In genomic region chr5:10789021-10789420, GRCh38 we compare ENCODE assay signal across 9 cellular contexts. TPM values are rescaled to one million over a fixed set of nuclear protein-coding genes. Genes with fewer than 3 reads are reported as not detected.
A peak's percentile ranks its signal among the peaks of the same experiment; 100 is the strongest.
DNase-seq lines count a peak whose midpoint lies in the region; ATAC-seq and TF ChIP-seq lines count a peak whose summit lies in the region.
"Had no signal": no experiment of that assay in that cellular context is flagged by ENCODE, and none has a peak within 500 bp of the region (broad histone marks: within the 10 kb centered on the region; RNA-seq: fewer than 3 reads in every experiment).

No MANE protein-coding gene starts in this region.

- H3K4me3 ChIP-seq in fibroblast of the aortic adventitia (ENCODE audit: low read depth, low read length), result no peak overlapping the region

- TF ChIP-seq CTCF in fibroblast of the aortic adventitia (IDR thresholded peaks at IDR 0.05; ENCODE audit: insufficient read depth, low read length), result no peak

- ATAC-seq in GM19324 (IDR thresholded peaks at IDR 0.05; ENCODE audit: low FRiP score, unreplicated experiment), result no peak
- no peak for ATAC-seq in HG02759 (IDR thresholded peaks at IDR 0.05; ENCODE audit: unreplicated experiment)
- ATAC-seq in HG03342 (IDR thresholded peaks at IDR 0.05; ENCODE audit: unreplicated experiment), result no peak

- intact Hi-C loops in posterior vena cava (cut with DNase I), result loop anchor here in 1 of 2 donors (10.0 kb wide), 1 partner anchor 1204 kb away; no protein-coding TSS in a partner anchor

- peak; percentile 61 for DNase-seq in Ammon's horn (ENCODE audit: low spot score)
- DNase-seq in RPMI7951 (ENCODE audit: low read depth), result peak; percentile 73
- DNase-seq in fibroblast of the aortic adventitia (ENCODE audit: low read depth), result peak; percentile 95
- peak; percentile 84 for DNase-seq in posterior vena cava (ENCODE audit: low spot score)
- DNase-seq in NOMO-1 (lab: John Stamatoyannopoulos, UW; ENCODE audit: unreplicated experiment in 2 of 2), result no peak
- DNase-seq: NCI-H1092 had no signal

RNA-seq across cellular contexts. Expression of gene DAP, which starts 28.0 kb away (rescaled TPM):
- total RNA-seq in RPMI7951 (2014; rRNA removed; shearing (Covaris generic)), result 33.2 and 35.8 TPM in 2 replicates
- 28.9 and 49.3 TPM in 2 replicates for total RNA-seq in fibroblast of the aortic adventitia (ENCODE audit: low replicate concordance)
- 100 to 1,000 TPM in 1 of 2 donors, 10 to 100 TPM in 1; 86.9 to 102 TPM for total RNA-seq in posterior vena cava

Comparison
In these comparisons a context has a peak if more than half of its experiments do, and no peak if none do; other contexts are left out.
1. DNase-seq: peak in Ammon's horn (single experiment), RPMI7951 (single experiment), fibroblast of the aortic adventitia (single experiment) and posterior vena cava (single experiment); none in NOMO-1 (0 of 2).